ENCODE assay signal across 9 cellular contexts in genomic region chr6:41278699-41279405, GRCh38. TPM values are rescaled to one million over a fixed set of nuclear protein-coding genes. Genes with fewer than 3 reads are reported as not detected.
DNase-seq lines count a peak whose midpoint lies in the region; ATAC-seq and TF ChIP-seq lines count a peak whose summit lies in the region.
"Had no signal": no experiment of that assay in that cellular context is flagged by ENCODE, and none has a peak within 500 bp of the region (broad histone marks: within the 10 kb centered on the region; RNA-seq: fewer than 3 reads in every experiment).

No MANE protein-coding gene starts in this region.

- peaks cover 10% of the 10 kb centered on the region for H3K4me1 Mint-ChIP-seq in activated CD4-positive, alpha-beta memory T cell treated with anti-CD3 and anti-CD28 coated beads, Interleukin-2, amount 10 ng/mL, durations not matched to agents 7 days and 5 days

- H3K9me3 Mint-ChIP-seq in activated CD4-positive, alpha-beta memory T cell treated with anti-CD3 and anti-CD28 coated beads, Interleukin-2, amount 10 ng/mL, durations not matched to agents 7 days and 5 days = no peaks in the 10 kb centered on the region

- CTCF ChIA-PET in activated CD4-positive, alpha-beta memory T cell treated with anti-CD3 and anti-CD28 coated beads, Interleukin-2, amount 10 ng/mL, durations not matched to agents 7 days and 5 days (lab: Charles Lee) = interaction anchor here (0.6 to 2.0 kb wide), 12 partner anchors 9 to 187 kb away, joined by 3 to 15 read pairs (median 4); partner anchors contain the start of genes TREM1 and TREML2

- TF ChIP-seq CTCF in osteoblast (IDR thresholded peaks at IDR 0.05; ENCODE audit: extremely low read depth, low read depth, low read length) = peak; percentile 43
- TF ChIP-seq CTCF in uterus (IDR thresholded peaks at IDR 0.05) = peak in 2 of 4 experiments; percentile 18 to 39

- POLR2A ChIA-PET in activated CD4-positive, alpha-beta memory T cell treated with anti-CD3 and anti-CD28 coated beads, Interleukin-2, amount 10 ng/mL, durations not matched to agents 7 days and 5 days (lab: Charles Lee) = no interaction called here

- peaks cover 0 to 16% (median 0%) of the 10 kb centered on the region in 11 experiments; a peak in 4 of 22 replicates for H3K9me3 ChIP-seq in BLaER1 treated with 17β-estradiol and CSF1 and Interleukin-3, amounts not matched to agents 10 nM and 100 nM (replicated peaks in 1 of 11)
- H3K9me3 ChIP-seq in osteoblast (ENCODE audit: low read depth, low read length) (no peaks in the 10 kb centered on the region), uterus (no peaks in the 10 kb centered on the region)

- H3K36me3 Mint-ChIP-seq in activated CD4-positive, alpha-beta memory T cell treated with anti-CD3 and anti-CD28 coated beads, Interleukin-2, amount 10 ng/mL, durations not matched to agents 7 days and 5 days (ENCODE audit: low read depth) = no peaks in the 10 kb centered on the region

- peaks cover 0 to 35% (median 0%) of the 10 kb centered on the region in 11 experiments; a peak in 7 of 22 replicates for H3K36me3 ChIP-seq in BLaER1 treated with 17β-estradiol and CSF1 and Interleukin-3, amounts not matched to agents 10 nM and 100 nM
- H3K36me3 ChIP-seq in osteoblast (ENCODE audit: insufficient read depth, low read length) (no peaks in the 10 kb centered on the region), uterus (no peaks in the 10 kb centered on the region)

- no peaks in the 10 kb centered on the region for H3K27me3 ChIP-seq in BLaER1 treated with 17β-estradiol and CSF1 and Interleukin-3, amounts not matched to agents 10 nM and 100 nM
- H3K27me3 ChIP-seq in osteoblast (ENCODE audit: insufficient read depth, low read length) = peaks cover 4% of the 10 kb centered on the region
- H3K27me3 ChIP-seq in uterus = no peaks in the 10 kb centered on the region

- ATAC-seq in HG03439 (IDR thresholded peaks at IDR 0.05; ENCODE audit: unreplicated experiment) (peak; percentile 46), esophagus mucosa (peak; percentile 57)

- peaks cover 0 to 100% (median 69%) of the 10 kb centered on the region in 10 experiments; a peak in 17 of 20 replicates for H3K4me1 ChIP-seq in BLaER1 treated with 17β-estradiol and CSF1 and Interleukin-3, amounts not matched to agents 10 nM and 100 nM
- H3K4me1 ChIP-seq in osteoblast (ENCODE audit: insufficient read depth, low read length) = no peaks in the 10 kb centered on the region
- no peaks in the 10 kb centered on the region for H3K4me1 ChIP-seq in uterus

- peak overlapping the region in 3 of 11 experiments; percentile 5 to 17 (median 8); a peak in 3 of 22 replicates for H3K27ac ChIP-seq in BLaER1 treated with 17β-estradiol and CSF1 and Interleukin-3, amounts not matched to agents 10 nM and 100 nM
- H3K27ac ChIP-seq in osteoblast (ENCODE audit: low read depth, low read length) (no peak overlapping the region), uterus (no peak overlapping the region)

- peak overlapping the region in 8 of 11 experiments; percentile 0 to 89 (median 84); a peak in 13 of 22 replicates for H3K4me2 ChIP-seq in BLaER1 treated with 17β-estradiol and CSF1 and Interleukin-3, amounts not matched to agents 10 nM and 100 nM
- H3K4me2 ChIP-seq in osteoblast (ENCODE audit: insufficient read depth, low read length) = no peak overlapping the region

- no peak overlapping the region for H3K4me3 ChIP-seq in BLaER1 treated with 17β-estradiol and CSF1 and Interleukin-3, amounts not matched to agents 10 nM and 100 nM
- H3K4me3 ChIP-seq in osteoblast (ENCODE audit: insufficient read depth, low read length) (no peak overlapping the region), uterus (no peak overlapping the region)

- intact Hi-C loops in uterus (cut with DNase I; ENCODE audit: low total_unique reads) = no loop called here

- H3K27ac Mint-ChIP-seq in activated CD4-positive, alpha-beta memory T cell treated with anti-CD3 and anti-CD28 coated beads, Interleukin-2, amount 10 ng/mL, durations not matched to agents 7 days and 5 days = no peak overlapping the region

- H3K27me3 Mint-ChIP-seq in activated CD4-positive, alpha-beta memory T cell treated with anti-CD3 and anti-CD28 coated beads, Interleukin-2, amount 10 ng/mL, durations not matched to agents 7 days and 5 days = peaks cover 23% of the 10 kb centered on the region

- H3K79me2 ChIP-seq in osteoblast (ENCODE audit: insufficient read depth, low read length) = no peaks in the 10 kb centered on the region

- no peak for TF ChIP-seq POLR2A in uterus (IDR thresholded peaks at IDR 0.05)

- H4K20me1 ChIP-seq in BLaER1 treated with 17β-estradiol and CSF1 and Interleukin-3, amounts not matched to agents 10 nM and 100 nM = no peaks in the 10 kb centered on the region; a peak in 1 of 22 replicates
- H4K20me1 ChIP-seq in osteoblast (ENCODE audit: insufficient read depth, low read length) = no peaks in the 10 kb centered on the region

- H3K9ac ChIP-seq in BLaER1 treated with 17β-estradiol and CSF1 and Interleukin-3, amounts not matched to agents 10 nM and 100 nM = no peak overlapping the region

- no peak overlapping the region for H2AFZ ChIP-seq in osteoblast (ENCODE audit: low read length)

- DNase-seq in NCI-H82 treated with DMSO at 0.1 percent for 48 hours (lab: John Stamatoyannopoulos, UW; ENCODE audit: unreplicated experiment) (peak; percentile 63), osteoblast (ENCODE audit: insufficient read length, low spot score, missing footprints) (no peak), uterus (peak; percentile 39), NCI-H1694 treated with DMSO at 0.1 percent for 48 hours (lab: John Stamatoyannopoulos, UW) (no peak)
- DNase-seq in activated CD4-positive, alpha-beta memory T cell treated with anti-CD3 and anti-CD28 coated beads, Interleukin-2, amount 10 ng/mL, durations not matched to agents 7 days and 5 days = peak; percentile 66

- H3K4me3 Mint-ChIP-seq in activated CD4-positive, alpha-beta memory T cell treated with anti-CD3 and anti-CD28 coated beads, Interleukin-2, amount 10 ng/mL, durations not matched to agents 7 days and 5 days = no peak overlapping the region

RNA-seq across cellular contexts. Expression of gene TREM1, which starts 7.6 kb away (rescaled TPM):
- total RNA-seq in activated CD4-positive, alpha-beta memory T cell treated with anti-CD3 and anti-CD28 coated beads, Interleukin-2, amount 10 ng/mL, durations not matched to agents 7 days and 5 days = not detected
- total RNA-seq in esophagus mucosa (0.20 TPM), osteoblast (0.72 and 1.8 TPM in 2 replicates), uterus (10 to 100 TPM in 1 of 4 donors, 1 to 10 TPM in 1, under 1 TPM in 2; 0.26 to 30.6 (median 1.1) TPM)

RNA-seq across cellular contexts. Expression of gene TREML4, which starts 50.7 kb away (rescaled TPM):
- not detected for total RNA-seq in activated CD4-positive, alpha-beta memory T cell treated with anti-CD3 and anti-CD28 coated beads, Interleukin-2, amount 10 ng/mL, durations not matched to agents 7 days and 5 days
- total RNA-seq in esophagus mucosa (not detected), osteoblast (not detected in 2 replicates), uterus (not detected)
- total RNA-seq: skeletal muscle tissue had no signal

RNA-seq across cellular contexts. Expression of gene NCR2, which starts 56.6 kb away (rescaled TPM):
- total RNA-seq in activated CD4-positive, alpha-beta memory T cell treated with anti-CD3 and anti-CD28 coated beads, Interleukin-2, amount 10 ng/mL, durations not matched to agents 7 days and 5 days = not detected
- total RNA-seq in esophagus mucosa = not detected
- not detected in 2 replicates for total RNA-seq in osteoblast
- not detected for total RNA-seq in uterus
- total RNA-seq: skeletal muscle tissue had no signal

Comparison
In these comparisons a context has a peak if more than half of its experiments do, and no peak if none do; other contexts are left out.
1. DNase-seq: peak in NCI-H82 treated with DMSO at 0.1 percent for 48 hours (single experiment), activated CD4-positive, alpha-beta memory T cell treated with anti-CD3 and anti-CD28 coated beads, Interleukin-2, amount 10 ng/mL, durations not matched to agents 7 days and 5 days (single experiment) and uterus (2 of 2); none in osteoblast (single experiment) and NCI-H1694 treated with DMSO at 0.1 percent for 48 hours (single experiment).